ENCODE assay signal across 17 cellular contexts in the genomic region with DNA sequence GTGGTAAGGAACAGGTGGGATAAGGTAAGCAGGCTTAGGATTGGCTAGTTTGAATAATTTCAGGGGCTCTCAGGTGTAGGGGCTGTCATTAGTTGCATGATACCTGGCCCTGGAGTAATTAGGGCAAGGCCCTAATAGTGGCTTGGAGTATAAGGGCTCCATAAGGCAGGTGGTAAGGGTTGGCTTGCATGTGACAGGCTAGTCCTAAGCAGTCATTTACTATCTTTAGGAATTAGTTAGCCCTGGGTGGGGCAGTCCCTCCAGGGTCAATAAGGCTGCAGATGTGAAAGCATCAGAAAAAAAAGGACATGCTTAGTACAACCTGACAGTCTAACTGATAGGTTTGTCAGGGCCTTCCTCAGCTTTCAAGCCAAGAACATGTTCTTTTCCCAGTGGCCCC. TPM values are rescaled to one million over a fixed set of nuclear protein-coding genes. Genes with fewer than 3 reads are reported as not detected.
A peak's percentile ranks its signal among the peaks of the same experiment; 100 is the strongest.
DNase-seq lines count a peak whose midpoint lies in the region; ATAC-seq and TF ChIP-seq lines count a peak whose summit lies in the region.
"Had no signal": no experiment of that assay in that cellular context is flagged by ENCODE, and none has a peak within 500 bp of the region (broad histone marks: within the 10 kb centered on the region; RNA-seq: fewer than 3 reads in every experiment).

No MANE protein-coding gene starts in this region.

- H3K4me3 ChIP-seq in fibroblast of mammary gland (ENCODE audit: control insufficient read depth, low read depth, low read length) = no peak overlapping the region
- H3K4me3 ChIP-seq: BLaER1 treated with 17β-estradiol and CSF1 and Interleukin-3, amounts not matched to agents 10 nM and 100 nM had no signal

- no peaks in the 10 kb centered on the region for H3K4me1 Mint-ChIP-seq in activated T-helper 17 cell treated with anti-CD3 and anti-CD28 coated beads, Interleukin-2, amount 50 U/mL, for 72 hours
- H3K4me1 Mint-ChIP-seq: IgD-negative memory B cell had no signal

- peak; percentile 63 for ATAC-seq in GM21619 (IDR thresholded peaks at IDR 0.05; ENCODE audit: unreplicated experiment)
- ATAC-seq in HG03432 (IDR thresholded peaks at IDR 0.05; ENCODE audit: unreplicated experiment) = peak; percentile 45
- peak; percentile 42 for ATAC-seq in activated T-helper 17 cell treated with anti-CD3 and anti-CD28 coated beads, Interleukin-2, amount 50 U/mL, for 72 hours (replicated peaks)
- ATAC-seq in GM21786 (IDR thresholded peaks at IDR 0.05; ENCODE audit: unreplicated experiment) = no peak
- ATAC-seq in HG02884 (IDR thresholded peaks at IDR 0.05; ENCODE audit: unreplicated experiment) = no peak

- no peak for TF ChIP-seq CTCF in fibroblast of mammary gland (conservative IDR thresholded peaks at IDR 0.05; ENCODE audit: control insufficient read depth, insufficient read depth, low read depth, low read length)

- DNase-seq in fibroblast of mammary gland (ENCODE audit: low read depth) (peak; percentile 34), SHP77 treated with DMSO at 0.1 percent for 48 hours (lab: John Stamatoyannopoulos, UW) (no peak), mucosa of gallbladder (ENCODE audit: low spot score) (no peak)
- DNase-seq: 8988T; CD4-positive, CD25-positive, alpha-beta regulatory T cell; DMS53; GF-D8; GOT3; H9 had no signal

- H3K36me3 Mint-ChIP-seq in activated T-helper 17 cell treated with anti-CD3 and anti-CD28 coated beads, Interleukin-2, amount 50 U/mL, for 72 hours (ENCODE audit: low read depth) = no peaks in the 10 kb centered on the region
- H3K36me3 Mint-ChIP-seq: CD4-positive, CD25-positive, alpha-beta regulatory T cell; IgD-negative memory B cell had no signal

- H3K9me3 Mint-ChIP-seq in activated T-helper 17 cell treated with anti-CD3 and anti-CD28 coated beads, Interleukin-2, amount 50 U/mL, for 72 hours = no peaks in the 10 kb centered on the region
- H3K9me3 Mint-ChIP-seq: H9 had no signal

- H3K27ac Mint-ChIP-seq in activated T-helper 17 cell treated with anti-CD3 and anti-CD28 coated beads, Interleukin-2, amount 50 U/mL, for 72 hours = no peak overlapping the region
- H3K27ac Mint-ChIP-seq: CD4-positive, CD25-positive, alpha-beta regulatory T cell; H9; IgD-negative memory B cell had no signal

- no peak overlapping the region for H3K4me3 Mint-ChIP-seq in activated T-helper 17 cell treated with anti-CD3 and anti-CD28 coated beads, Interleukin-2, amount 50 U/mL, for 72 hours
- H3K4me3 Mint-ChIP-seq: CD4-positive, CD25-positive, alpha-beta regulatory T cell; H9; IgD-negative memory B cell had no signal

- no peaks in the 10 kb centered on the region for H3K27me3 Mint-ChIP-seq in activated T-helper 17 cell treated with anti-CD3 and anti-CD28 coated beads, Interleukin-2, amount 50 U/mL, for 72 hours
- H3K27me3 Mint-ChIP-seq: CD4-positive, CD25-positive, alpha-beta regulatory T cell had no signal

RNA-seq across cellular contexts. Expression of a gene that starts 7.8 kb away (rescaled TPM):
- total RNA-seq in activated T-helper 17 cell treated with anti-CD3 and anti-CD28 coated beads, Interleukin-2, amount 50 U/mL, for 72 hours = not detected
- total RNA-seq in mucosa of gallbladder = not detected
- total RNA-seq: CD4-positive, CD25-positive, alpha-beta regulatory T cell; H9; HT-29 had no signal

Comparison
In these comparisons a context has a peak if more than half of its experiments do, and no peak if none do; other contexts are left out.
1. ATAC-seq: peak in GM21619 (single experiment), HG03432 (single experiment) and activated T-helper 17 cell treated with anti-CD3 and anti-CD28 coated beads, Interleukin-2, amount 50 U/mL, for 72 hours (single experiment); none in GM21786 (single experiment) and HG02884 (single experiment).